8 cellular contexts compared by ENCODE assay signal in genomic region chr11:111514216-111515031, GRCh38. TPM values are rescaled to one million over a fixed set of nuclear protein-coding genes. Genes with fewer than 3 reads are reported as not detected.
DNase-seq lines count a peak whose midpoint lies in the region; ATAC-seq and TF ChIP-seq lines count a peak whose summit lies in the region.

TSS of gene HOATZ (plus strand) at chr11:111514778. CDS start at chr11:111514785, 7 bp downstream.

- no peak within 1 kb of the TSS for H3K27ac Mint-ChIP-seq in activated B cell treated with CpG ODN at 0.5 μM for 24 hours

- no peaks in the 10 kb centered on the region for H3K36me3 ChIP-seq in tibial nerve

- H3K9me3 ChIP-seq in tibial nerve, result no peaks in the 10 kb centered on the region

- 26 to 29% methylated on average over 23 to 35 of the region's 39 CpGs for WGBS in tibial nerve, 2 donors

- H3K9me3 Mint-ChIP-seq in activated B cell treated with CpG ODN at 0.5 μM for 24 hours, result no peaks in the 10 kb centered on the region

- peak within 1 kb of the TSS in 1 of 4 donors; percentile 35 for H3K4me3 ChIP-seq in tibial nerve

- TF ChIP-seq EP300 in tibial nerve (IDR thresholded peaks at IDR 0.05), result no peak

- peaks cover 18% of the 10 kb centered on the region for H3K4me1 ChIP-seq in foreskin keratinocyte
- H3K4me1 ChIP-seq in tibial nerve, result peaks cover 0 to 24% (median 0%) of the 10 kb centered on the region in 4 donors

- no peak for TF ChIP-seq POLR2A in tibial nerve (IDR thresholded peaks at IDR 0.05)

- H3K27me3 Mint-ChIP-seq in activated B cell treated with CpG ODN at 0.5 μM for 24 hours, result peaks cover 36% of the 10 kb centered on the region

- H3K4me3 Mint-ChIP-seq in activated B cell treated with CpG ODN at 0.5 μM for 24 hours, result peak within 1 kb of the TSS; percentile 56

- H3K27me3 ChIP-seq in foreskin keratinocyte (no peaks in the 10 kb centered on the region), tibial nerve (peaks cover 3 to 40% of the 10 kb centered on the region in 2 donors)

- H3K27ac ChIP-seq in foreskin keratinocyte (peak within 1 kb of the TSS; percentile 13), tibial nerve (no peak within 1 kb of the TSS)

- no peaks in the 10 kb centered on the region for H3K36me3 Mint-ChIP-seq in activated B cell treated with CpG ODN at 0.5 μM for 24 hours (ENCODE audit: low read depth)

- no peak for ATAC-seq in activated B cell treated with CpG ODN at 0.5 μM for 24 hours (ENCODE audit: low read depth)
- ATAC-seq in foreskin keratinocyte, result no peak
- ATAC-seq in sciatic nerve, result peak; percentile 31

- CTCF ChIA-PET in activated B cell treated with CpG ODN at 0.5 μM for 24 hours (lab: Charles Lee), result no interaction called here

- peaks cover 16% of the 10 kb centered on the region for H3K4me1 Mint-ChIP-seq in activated B cell treated with CpG ODN at 0.5 μM for 24 hours

- no peak for TF ChIP-seq CTCF in activated B cell treated with CpG ODN at 0.5 μM for 24 hours (IDR thresholded peaks at IDR 0.05)
- peak; percentile 29 for TF ChIP-seq CTCF in foreskin keratinocyte (conservative IDR thresholded peaks at IDR 0.05)
- TF ChIP-seq CTCF in tibial nerve (IDR thresholded peaks at IDR 0.05), result no peak

- intact Hi-C loops in activated B cell treated with CpG ODN at 0.5 μM for 24 hours (cut with micrococcal nuclease), result no loop called here
- intact Hi-C loops in sciatic nerve (cut with DNase I), result no loop called here

- peak; percentile 4 for DNase-seq in NCI-H748 (lab: John Stamatoyannopoulos, UW; ENCODE audit: unreplicated experiment)
- no peak for DNase-seq in NCI-H748 treated with DMSO at 0.1 percent for 48 hours (lab: John Stamatoyannopoulos, UW)
- DNase-seq in activated B cell treated with CpG ODN at 0.5 μM for 24 hours, result no peak
- no peak for DNase-seq in foreskin keratinocyte
- no peak for DNase-seq in sciatic nerve (ENCODE audit: low spot score)
- DNase-seq in NCI-H2081 treated with DMSO at 0.1 percent for 48 hours (lab: John Stamatoyannopoulos, UW), result no peak
- DNase-seq in tibial nerve (ENCODE audit: low spot score in 2 of 2), result no peak
- no peak for DNase-seq in activated gamma-delta T cell (lab: John Stamatoyannopoulos, UW)

- POLR2A ChIA-PET in activated B cell treated with CpG ODN at 0.5 μM for 24 hours (lab: Charles Lee), result no interaction called here

RNA-seq across cellular contexts. Expression of gene HOATZ, which starts in this region (rescaled TPM):
- total RNA-seq in activated B cell treated with CpG ODN at 0.5 μM for 24 hours (not detected in 2 replicates), foreskin keratinocyte (not detected in 2 replicates), sciatic nerve (not detected), tibial nerve (not detected)
- not detected in 2 replicates for polyA plus RNA-seq in foreskin keratinocyte

Comparison
In these comparisons a context has a peak if more than half of its experiments do, and no peak if none do; other contexts are left out.
1. Peak in ATAC-seq in sciatic nerve; RNA of the gene not detected or under 1 TPM.